ENCODE assay signal across 10 cellular contexts in genomic region chr14:85535916-85536834, GRCh38. TPM values are rescaled to one million over a fixed set of nuclear protein-coding genes. Genes with fewer than 3 reads are reported as not detected.
DNase-seq lines count a peak whose midpoint lies in the region; ATAC-seq and TF ChIP-seq lines count a peak whose summit lies in the region.
"Had no signal": no experiment of that assay in that cellular context is flagged by ENCODE, and none has a peak within 500 bp of the region (broad histone marks: within the 10 kb centered on the region; RNA-seq: fewer than 3 reads in every experiment).

No MANE protein-coding gene starts in this region.

- H3K4me3 Mint-ChIP-seq in WTC11, result peak overlapping the region; percentile 49
- H3K4me3 Mint-ChIP-seq: CD4-positive, CD25-positive, alpha-beta regulatory T cell had no signal

- no peaks in the 10 kb centered on the region for H3K9me3 Mint-ChIP-seq in WTC11

- no peak overlapping the region for H3K9ac ChIP-seq in iPS-18a (ENCODE audit: low read length)

- no peaks in the 10 kb centered on the region for H3K36me3 ChIP-seq in iPS-18a (ENCODE audit: control insufficient read depth, low read depth, low read length)
- no peaks in the 10 kb centered on the region for H3K36me3 ChIP-seq in tibial nerve
- H3K36me3 ChIP-seq: neutrophil had no signal

- H3K27me3 Mint-ChIP-seq in WTC11 (ENCODE audit: low read depth), result peaks cover 42% of the 10 kb centered on the region

- no peak overlapping the region for H3K27ac ChIP-seq in iPS-18a (ENCODE audit: low read length)
- peak overlapping the region in 2 of 4 donors; percentile 76 to 91 for H3K27ac ChIP-seq in tibial nerve
- H3K27ac ChIP-seq: neutrophil had no signal

- TF ChIP-seq CTCF in WTC11 (IDR thresholded peaks at IDR 0.05), result no peak
- TF ChIP-seq CTCF in tibial nerve (IDR thresholded peaks at IDR 0.05), result peak in 4 of 5 experiments; percentile 19 to 57 (median 31)

- no peaks in the 10 kb centered on the region for H3K36me3 Mint-ChIP-seq in WTC11
- H3K36me3 Mint-ChIP-seq: CD4-positive, CD25-positive, alpha-beta regulatory T cell had no signal

- no peak overlapping the region for H3K27ac Mint-ChIP-seq in WTC11
- H3K27ac Mint-ChIP-seq: CD4-positive, CD25-positive, alpha-beta regulatory T cell had no signal

- whole genome bisulfite sequencing in tibial nerve, 2 donors, result 22 to 26% methylated on average over 8 of the region's 8 CpGs

- TF ChIP-seq EP300 in tibial nerve (IDR thresholded peaks at IDR 0.05), result no peak

- H3K4me3 ChIP-seq in iPS-18a (ENCODE audit: low read length), result peak overlapping the region; percentile 37
- H3K4me3 ChIP-seq in tibial nerve, result peak overlapping the region in 3 of 4 donors; percentile 10 to 74 (median 11)

- no peak for TF ChIP-seq POLR2A in tibial nerve (IDR thresholded peaks at IDR 0.05)

- ATAC-seq in WTC11 (no peak), GM18858 (IDR thresholded peaks at IDR 0.05; ENCODE audit: unreplicated experiment) (no peak), GM19395 (IDR thresholded peaks at IDR 0.05; ENCODE audit: unreplicated experiment) (no peak)

- H3K4me1 Mint-ChIP-seq in WTC11, result peaks cover 75% of the 10 kb centered on the region

- CTCF ChIA-PET in WTC11 (lab: Charles Lee), result no interaction called here

- POLR2A ChIA-PET in WTC11 (lab: Charles Lee), result interaction anchor here (0.6 to 0.7 kb wide), 2 partner anchors 9 to 282 kb away, joined by 3 to 10 read pairs; no protein-coding TSS in a partner anchor

- DNase-seq in NCI-H1092 treated with DMSO at 0.1 percent for 48 hours (lab: John Stamatoyannopoulos, UW) (peak; percentile 17), NCI-H1092 (lab: John Stamatoyannopoulos, UW) (no peak), WTC11 (ENCODE audit: low spot score) (no peak), tibial nerve (ENCODE audit: low spot score in 2 of 2) (no peak), NCI-H128 (lab: John Stamatoyannopoulos, UW; ENCODE audit: unreplicated experiment) (no peak)
- DNase-seq: CD4-positive, CD25-positive, alpha-beta regulatory T cell had no signal

- H3K27me3 ChIP-seq in iPS-18a (ENCODE audit: control insufficient read depth, insufficient read depth, low read length) (peaks cover 40% of the 10 kb centered on the region), tibial nerve (peaks cover 0 to 10% of the 10 kb centered on the region in 2 donors)

- H3K4me1 ChIP-seq in iPS-18a (ENCODE audit: control insufficient read depth, low read depth, low read length), result peaks cover 38% of the 10 kb centered on the region
- H3K4me1 ChIP-seq in tibial nerve, result peaks cover 0 to 57% (median 5%) of the 10 kb centered on the region in 4 donors

- no peaks in the 10 kb centered on the region for H3K9me3 ChIP-seq in iPS-18a (ENCODE audit: control insufficient read depth, low read depth, low read length)
- no peaks in the 10 kb centered on the region for H3K9me3 ChIP-seq in tibial nerve
- H3K9me3 ChIP-seq: neutrophil had no signal

TF ChIP-seq in WTC11, 78 proteins besides CTCF, POLR2A, EP300 and RAD21:
- TF ChIP-seq TEAD1 (CRISPR knock-in tag; IDR thresholded peaks at IDR 0.05) (no peak), USF2 (CRISPR knock-in tag; IDR thresholded peaks at IDR 0.05) (no peak), MAX (CRISPR knock-in tag; IDR thresholded peaks at IDR 0.05) (no peak), STAT6 (CRISPR knock-in tag; conservative IDR thresholded peaks at IDR 0.05; ENCODE audit: low read depth) (no peak), JUN (CRISPR knock-in tag; IDR thresholded peaks at IDR 0.05) (no peak), USF1 (CRISPR knock-in tag; IDR thresholded peaks at IDR 0.05) (no peak), ZNF263 (CRISPR knock-in tag; IDR thresholded peaks at IDR 0.05; ENCODE audit: low read depth) (no peak), ZNF532 (CRISPR knock-in tag; IDR thresholded peaks at IDR 0.05; ENCODE audit: borderline replicate concordance) (no peak), NR3C1 (CRISPR knock-in tag; conservative IDR thresholded peaks at IDR 0.05; ENCODE audit: low read depth) (no peak), FOXJ3 (CRISPR knock-in tag; IDR thresholded peaks at IDR 0.05; ENCODE audit: borderline replicate concordance) (no peak), ZMAT4 (CRISPR knock-in tag; IDR thresholded peaks at IDR 0.05) (no peak), NR1H2 (CRISPR knock-in tag; IDR thresholded peaks at IDR 0.05) (no peak), E2F5 (CRISPR knock-in tag; IDR thresholded peaks at IDR 0.05) (no peak)

RNA-seq across cellular contexts. Expression of gene FLRT2, which starts 6.2 kb away (rescaled TPM):
- 8.0 to 13.2 TPM (median 9.4 TPM) in 3 replicates for total RNA-seq in WTC11 (2021)
- 100 to 1,000 TPM in 1 of 4 donors, 10 to 100 TPM in 3; 26.4 to 109 (median 71.6) TPM for total RNA-seq in tibial nerve
- total RNA-seq: CD4-positive, CD25-positive, alpha-beta regulatory T cell had no signal
